8 cellular contexts compared by ENCODE assay signal in the genomic region with DNA sequence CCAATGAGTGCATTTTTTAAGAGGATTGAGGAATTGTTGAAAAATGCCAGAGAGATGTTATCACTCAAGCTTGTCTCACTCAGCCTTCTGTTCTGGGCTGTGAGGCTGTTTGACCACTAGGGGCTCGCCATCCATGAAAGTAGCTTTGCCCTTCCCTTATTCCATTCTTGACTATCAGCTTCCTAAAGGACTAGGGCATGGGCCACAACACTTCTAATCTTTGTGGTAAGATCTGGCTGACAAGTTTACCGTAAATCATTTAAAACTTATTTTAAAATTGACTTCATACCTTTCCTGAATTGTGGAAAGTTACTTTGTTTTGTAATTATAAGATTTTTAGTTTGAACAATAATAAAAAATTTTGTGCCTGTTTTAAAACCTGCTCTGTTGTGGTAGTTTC. TPM values are rescaled to one million over a fixed set of nuclear protein-coding genes. Genes with fewer than 3 reads are reported as not detected.
DNase-seq lines count a peak whose midpoint lies in the region; ATAC-seq and TF ChIP-seq lines count a peak whose summit lies in the region.

No MANE protein-coding gene starts in this region.

- no peaks in the 10 kb centered on the region for H3K9me3 Mint-ChIP-seq in Calu3 (ENCODE audit: low read depth, unreplicated experiment)
- no peaks in the 10 kb centered on the region for H3K9me3 Mint-ChIP-seq in HFFc6

- no peaks in the 10 kb centered on the region for H3K27me3 Mint-ChIP-seq in Calu3 (ENCODE audit: unreplicated experiment)
- no peaks in the 10 kb centered on the region for H3K27me3 Mint-ChIP-seq in HFFc6 (ENCODE audit: insufficient read depth)

- H3K36me3 ChIP-seq in ovary = no peaks in the 10 kb centered on the region
- H3K36me3 ChIP-seq in effector memory CD4-positive, alpha-beta T cell (ENCODE audit: control insufficient read depth, insufficient read depth, low read length) = peaks cover 9% of the 10 kb centered on the region

- no peak overlapping the region for H3K27ac ChIP-seq in ovary
- no peak overlapping the region for H3K27ac ChIP-seq in effector memory CD4-positive, alpha-beta T cell (ENCODE audit: insufficient read depth, low read length, poor library complexity, severe bottlenecking)

- H3K4me3 ChIP-seq in fibroblast of the aortic adventitia (ENCODE audit: low read depth, low read length) (no peak overlapping the region), ovary (no peak overlapping the region)
- H3K4me3 ChIP-seq in effector memory CD4-positive, alpha-beta T cell (ENCODE audit: insufficient read depth, low read depth, low read length, poor library complexity, severe bottlenecking) = no peak overlapping the region

- peaks cover 5% of the 10 kb centered on the region for H3K4me1 ChIP-seq in ovary (ENCODE audit: insufficient read depth)
- no peaks in the 10 kb centered on the region for H3K4me1 ChIP-seq in effector memory CD4-positive, alpha-beta T cell (ENCODE audit: control insufficient read depth, insufficient read depth, low read length, poor library complexity, severe bottlenecking)

- peaks cover 18% of the 10 kb centered on the region for H3K36me3 Mint-ChIP-seq in Calu3 (ENCODE audit: insufficient read depth, unreplicated experiment)
- peaks cover 10% of the 10 kb centered on the region; the same call in 1 of the 2 replicates for H3K36me3 Mint-ChIP-seq in HFFc6 (ENCODE audit: low read depth)

- peak; percentile 48 for DNase-seq in Calu3
- peak; percentile 78 for DNase-seq in HFFc6
- peak; percentile 88 for DNase-seq in SK-MEL-5 (ENCODE audit: low read depth, low spot score)
- DNase-seq in fibroblast of the aortic adventitia (ENCODE audit: low read depth) = peak; percentile 68
- peak in 1 of 5 donors; percentile 51 for DNase-seq in ovary
- no peak for DNase-seq in effector memory CD4-positive, alpha-beta T cell
- DNase-seq in activated naive CD4-positive, alpha-beta T cell (lab: John Stamatoyannopoulos, UW) = no peak

- in situ Hi-C loops in SK-MEL-5 (cut with HindIII; ENCODE audit: low pct_unique_long_range_greater_than_20kb, low sequenced_read_pairs) = no loop called here

- H3K27me3 ChIP-seq in ovary = no peaks in the 10 kb centered on the region
- no peaks in the 10 kb centered on the region for H3K27me3 ChIP-seq in effector memory CD4-positive, alpha-beta T cell (replicated peaks; ENCODE audit: control insufficient read depth, insufficient read depth, low read length, poor library complexity, severe bottlenecking)

- CTCF ChIA-PET in Calu3 (lab: Charles Lee) = interaction anchor here (0.7 to 1.6 kb wide), 3 partner anchors 43 to 188 kb away, joined by 3 to 6 read pairs (median 4); a partner anchor contains a TSS

- no peak overlapping the region for H3K27ac Mint-ChIP-seq in Calu3 (ENCODE audit: unreplicated experiment)
- peak overlapping the region; percentile 18; the same call in 1 of the 2 replicates for H3K27ac Mint-ChIP-seq in HFFc6

- H3K4me3 Mint-ChIP-seq in Calu3 (ENCODE audit: low read depth, unreplicated experiment) (no peak overlapping the region), HFFc6 (no peak overlapping the region)

- intact Hi-C loops in Calu3 (cut with micrococcal nuclease; ENCODE audit: unreplicated experiment) = no loop called here
- intact Hi-C loops in ovary (cut with DNase I) = loop anchor here in 1 of 4 donors (10.0 kb wide), 1 partner anchor 171 kb away; no protein-coding TSS in a partner anchor

- TF ChIP-seq POLR2A in ovary (IDR thresholded peaks at IDR 0.05) = no peak

- WGBS in ovary, 3 donors = 57 to 76% (median 64%) methylated on average over 2 of the region's 2 CpGs

- ATAC-seq in GM21619 (IDR thresholded peaks at IDR 0.05; ENCODE audit: unreplicated experiment) = no peak

- H3K4me1 Mint-ChIP-seq in Calu3 (ENCODE audit: low read depth, unreplicated experiment) (no peaks in the 10 kb centered on the region), HFFc6 (ENCODE audit: low read depth) (peaks cover 19% of the 10 kb centered on the region)

- no peaks in the 10 kb centered on the region for H3K9me3 ChIP-seq in ovary
- H3K9me3 ChIP-seq in effector memory CD4-positive, alpha-beta T cell (ENCODE audit: control insufficient read depth, low read length) = no peaks in the 10 kb centered on the region

- peak; percentile 73 for TF ChIP-seq CTCF in Calu3 (IDR thresholded peaks at IDR 0.05; ENCODE audit: unreplicated experiment)
- TF ChIP-seq CTCF in HFFc6 (IDR thresholded peaks at IDR 0.05) = peak; percentile 85
- TF ChIP-seq CTCF in fibroblast of the aortic adventitia (IDR thresholded peaks at IDR 0.05; ENCODE audit: insufficient read depth, low read length) = peak; percentile 88
- peak; percentile 24 to 53 (median 32) for TF ChIP-seq CTCF in ovary (IDR thresholded peaks at IDR 0.05)

- BruUV-seq in Calu3 (replicated peaks; lab: Mats Ljungman, UMichigan) = no TSS peak

- TF ChIP-seq EP300 in ovary (IDR thresholded peaks at IDR 0.05) = no peak

RNA-seq across cellular contexts. Expression of a gene that starts 49.5 kb away (rescaled TPM):
- total RNA-seq in Calu3 (2022) (139 and 160 TPM in 2 replicates), fibroblast of the aortic adventitia (ENCODE audit: low replicate concordance) (61.7 and 105 TPM in 2 replicates), ovary (100 to 1,000 TPM in 3 of 7 donors, 10 to 100 TPM in 4; 40.5 to 143 (median 71.7) TPM)
- total RNA-seq in HFFc6 (2021; fragmentation: NEBNext Ultra II Directional; extraction: Animal tissue kit (Norgen Biotek cat#: 25700)) = 10 to 100 TPM; 25.3 to 50.4 (median 45.4) TPM
- total RNA-seq in SK-MEL-5 (2014; rRNA removed; shearing (Covaris generic)) = 12.1 and 15.2 TPM in 2 replicates
- 19.6 and 22.1 TPM in 2 replicates for polyA plus RNA-seq in SK-MEL-5 (2015; cell fraction: cytosol; rRNA removed)
- 13.5 and 38.3 TPM in 2 replicates for polyA plus RNA-seq in SK-MEL-5 (2015; cell fraction: nucleus; rRNA removed)
- polyA plus RNA-seq in ovary = 10 to 100 TPM; 47.7 to 51.3 TPM

Comparison
In these comparisons a context has a peak if more than half of its experiments do, and no peak if none do; other contexts are left out.
1. DNase-seq: peak in Calu3 (single experiment), HFFc6 (single experiment), SK-MEL-5 (single experiment) and fibroblast of the aortic adventitia (single experiment); none in effector memory CD4-positive, alpha-beta T cell (0 of 3) and activated naive CD4-positive, alpha-beta T cell (0 of 4).
2. CTCF ChIP-seq: peak in every context shown above with its lines; median percentile 88 in fibroblast of the aortic adventitia; 85 in HFFc6; 73 in Calu3; 32 in ovary.